ENCODE assay signal across 8 cellular contexts in genomic region chr14:103519837-103520212, GRCh38. TPM values are rescaled to one million over a fixed set of nuclear protein-coding genes. Genes with fewer than 3 reads are reported as not detected.
DNase-seq lines count a peak whose midpoint lies in the region; ATAC-seq and TF ChIP-seq lines count a peak whose summit lies in the region.
"Had no signal": no experiment of that assay in that cellular context is flagged by ENCODE, and none has a peak within 500 bp of the region (broad histone marks: within the 10 kb centered on the region; RNA-seq: fewer than 3 reads in every experiment).

No MANE protein-coding gene starts in this region.

- DNase-seq in T-helper 17 cell (peak in 1 of 3 donors; percentile 8), left ventricle myocardium inferior (peak; percentile 40), retina (peak; percentile 56), NCI-H2227 treated with DMSO at 0.1 percent for 48 hours (lab: John Stamatoyannopoulos, UW) (no peak)
- DNase-seq in activated naive CD4-positive, alpha-beta T cell treated with Interleukin-2 at 50 U/mL for 16 hours = no peak

- 0 out of 2 replicates have a peak, but pooled peaks cover 6% of the 10 kb centered on the region for H4K20me1 ChIP-seq in DOHH2 (ENCODE audit: control insufficient read depth, insufficient read depth, low read depth, low read length)

- no peaks in the 10 kb centered on the region for H3K79me2 ChIP-seq in DOHH2 (ENCODE audit: control insufficient read depth, low read length)

- H3F3A ChIP-seq in DOHH2 (ENCODE audit: control insufficient read depth, insufficient read depth) = peaks cover 11% of the 10 kb centered on the region

- H3K36me3 ChIP-seq in DOHH2 (ENCODE audit: control insufficient read depth, low read length) (no peaks in the 10 kb centered on the region), left ventricle myocardium inferior (no peaks in the 10 kb centered on the region)

- no peak overlapping the region for H3K27ac ChIP-seq in DOHH2 (ENCODE audit: low read depth, low read length)
- H3K27ac ChIP-seq in left ventricle myocardium inferior (replicated peaks) = peak overlapping the region; percentile 89

- ATAC-seq in T-helper 17 cell (no peak), esophagus mucosa (no peak)
- ATAC-seq: activated CD4-positive, CD25-positive, alpha-beta regulatory T cell treated with anti-CD3 and anti-CD28 coated beads, Interleukin-2, amount 50 U/mL, for 24 hours had no signal

- H3K4me1 Mint-ChIP-seq in T-helper 17 cell = peaks cover 9% of the 10 kb centered on the region

- H3K27ac Mint-ChIP-seq in T-helper 17 cell = peak overlapping the region; percentile 62

- H3K9me3 ChIP-seq in DOHH2 (ENCODE audit: control insufficient read depth, insufficient read depth, low read length) (no peaks in the 10 kb centered on the region), T-helper 17 cell (ENCODE audit: control insufficient read depth, low read length, poor library complexity, severe bottlenecking) (no peaks in the 10 kb centered on the region), left ventricle myocardium inferior (replicated peaks) (no peaks in the 10 kb centered on the region)

- H3K9me2 ChIP-seq in DOHH2 (replicated peaks; ENCODE audit: control insufficient read depth, low read length) = no peaks in the 10 kb centered on the region

- no peaks in the 10 kb centered on the region for H3K36me3 Mint-ChIP-seq in T-helper 17 cell (ENCODE audit: low read depth)

- peak overlapping the region; percentile 83; the same call in 1 of the 2 replicates for H3K4me2 ChIP-seq in DOHH2 (ENCODE audit: low read length)

- TF ChIP-seq CTCF in DOHH2 (IDR thresholded peaks at IDR 0.05; ENCODE audit: low read depth, low read length, poor library complexity, severe bottlenecking) (no peak), left ventricle myocardium inferior (IDR thresholded peaks at IDR 0.05; ENCODE audit: borderline replicate concordance) (no peak)

- H3K4me1 ChIP-seq in DOHH2 (ENCODE audit: control insufficient read depth, low read length) (peaks cover 23% of the 10 kb centered on the region), left ventricle myocardium inferior (peaks cover 91% of the 10 kb centered on the region)

- no peak overlapping the region for H3K4me3 ChIP-seq in DOHH2 (ENCODE audit: low read length)
- no peak overlapping the region for H3K4me3 ChIP-seq in left ventricle myocardium inferior

- no peaks in the 10 kb centered on the region for H3K27me3 Mint-ChIP-seq in T-helper 17 cell

- H3K4me3 Mint-ChIP-seq in T-helper 17 cell = no peak overlapping the region

- intact Hi-C loops in left ventricle myocardium inferior (cut with micrococcal nuclease) = loop anchor here (2.0 kb wide), 1 partner anchor 27 kb away; no protein-coding TSS in a partner anchor

- H3K27me3 ChIP-seq in DOHH2 (ENCODE audit: control insufficient read depth, low read length) (peaks cover 25% of the 10 kb centered on the region), left ventricle myocardium inferior (ENCODE audit: low read depth) (no peaks in the 10 kb centered on the region)

RNA-seq across cellular contexts. Expression of gene CKB, which starts 2.8 kb away (rescaled TPM):
- total RNA-seq in T-helper 17 cell = 1 to 10 TPM; 7.0 to 8.0 TPM
- total RNA-seq in left ventricle myocardium inferior = 661 TPM
- total RNA-seq in esophagus mucosa = 17.8 TPM

RNA-seq across cellular contexts. Expression of gene TRMT61A, which starts 9.2 kb away (rescaled TPM):
- total RNA-seq in T-helper 17 cell = 1 to 10 TPM; 8.2 to 8.3 TPM
- 5.9 TPM for total RNA-seq in left ventricle myocardium inferior
- total RNA-seq in esophagus mucosa = 6.1 TPM

RNA-seq across cellular contexts. Expression of gene BAG5, which starts 42.6 kb away (rescaled TPM):
- total RNA-seq in T-helper 17 cell (10 to 100 TPM; 28.5 to 32.9 TPM), left ventricle myocardium inferior (16.7 TPM), esophagus mucosa (23.6 TPM)

RNA-seq across cellular contexts. Expression of gene COA8, which starts 42.9 kb away (rescaled TPM):
- total RNA-seq in T-helper 17 cell (10 to 100 TPM; 18.3 to 19.4 TPM), left ventricle myocardium inferior (48.3 TPM), esophagus mucosa (30.3 TPM)

Comparison
In these comparisons a context has a peak if more than half of its experiments do, and no peak if none do; other contexts are left out.
1. DNase-seq: peak in left ventricle myocardium inferior (single experiment) and retina (single experiment); none in NCI-H2227 treated with DMSO at 0.1 percent for 48 hours (single experiment) and activated naive CD4-positive, alpha-beta T cell treated with Interleukin-2 at 50 U/mL for 16 hours (single experiment).
2. RNA of gene CKB, which starts 2.8 kb away (total RNA-seq): 661 TPM in left ventricle myocardium inferior (single experiment); 17.8 TPM in esophagus mucosa (single experiment) and 7.0 to 8.0 TPM in T-helper 17 cell; every median in the first group is over 10 times any median in the second.